In genomic region chr16:70608516-70608915, GRCh38 we compare ENCODE assay signal across 18 cellular contexts. TPM values are rescaled to one million over a fixed set of nuclear protein-coding genes. Genes with fewer than 3 reads are reported as not detected.
DNase-seq lines count a peak whose midpoint lies in the region; ATAC-seq, FAIRE-seq and TF ChIP-seq lines count a peak whose summit lies in the region.
"Had no signal": no experiment of that assay in that cellular context is flagged by ENCODE, and none has a peak within 500 bp of the region (broad histone marks: within the 10 kb centered on the region; RNA-seq: fewer than 3 reads in every experiment).

No MANE protein-coding gene starts in this region.

- no peaks in the 10 kb centered on the region for H3K36me3 Mint-ChIP-seq in MCF 10A (ENCODE audit: insufficient read depth, unreplicated experiment)

- ATAC-seq in pancreas = peak; percentile 53 to 76 (median 63)
- no peak for ATAC-seq in HG03139 (IDR thresholded peaks at IDR 0.05; ENCODE audit: unreplicated experiment)
- ATAC-seq in HG03196 (IDR thresholded peaks at IDR 0.05; ENCODE audit: unreplicated experiment) = no peak
- ATAC-seq in heart right ventricle = no peak
- ATAC-seq: Right ventricle myocardium inferior had no signal

- CTCF ChIA-PET in MCF 10A (lab: Yijun Ruan, JAX) = interaction anchor here (0.8 kb wide), 1 partner anchor 45 kb away, joined by 5 read pairs; no protein-coding TSS in a partner anchor

- H3K36me3 ChIP-seq in esophagus squamous epithelium (no peaks in the 10 kb centered on the region), pancreas (no peaks in the 10 kb centered on the region), heart right ventricle (no peaks in the 10 kb centered on the region)

- POLR2A ChIA-PET in MCF 10A (lab: Yijun Ruan, JAX) = no interaction called here

- no peaks in the 10 kb centered on the region for H3K27me3 Mint-ChIP-seq in MCF 10A (ENCODE audit: insufficient read depth, unreplicated experiment)

- H3K27ac ChIP-seq in esophagus squamous epithelium = peak overlapping the region in 3 of 4 donors; percentile 53 to 77 (median 59)
- H3K27ac ChIP-seq in pancreas = no peak overlapping the region
- no peak overlapping the region for H3K27ac ChIP-seq in heart right ventricle
- H3K27ac ChIP-seq: C4-2B, HL-60 had no signal

- no peak for TF ChIP-seq POLR2A in esophagus squamous epithelium (IDR thresholded peaks at IDR 0.05)

- WGBS in esophagus squamous epithelium, 2 donors = 44 to 70% methylated on average over 4 to 5 of the region's 7 CpGs
- WGBS in pancreas, 2 donors = 75 to 82% methylated on average over 7 of the region's 7 CpGs
- WGBS in heart right ventricle, 2 donors = 95 to 96% methylated on average over 7 of the region's 7 CpGs

- H3K4me3 Mint-ChIP-seq in MCF 10A (ENCODE audit: unreplicated experiment) = no peak overlapping the region

- H3K9me3 Mint-ChIP-seq in MCF 10A (ENCODE audit: unreplicated experiment) = no peaks in the 10 kb centered on the region

- no peak for FAIRE-seq in pancreas (lab: Jason Lieb, UNC)
- FAIRE-seq: H54 had no signal

- DNase-seq in HPDE6-E6E7 (ENCODE audit: extremely low spot score) (peak; percentile 96), MCF 10A (ENCODE audit: unreplicated experiment) (peak; percentile 38), esophagus squamous epithelium (lab: John Stamatoyannopoulos, UW) (no peak), pancreas (peak in 1 of 6 donors; percentile 33), heart right ventricle (no peak), NCI-H1694 (lab: John Stamatoyannopoulos, UW) (no peak)
- DNase-seq: DMS153, NCI-H2029, NCI-H2171 treated with DMSO at 0.1 percent for 48 hours, NCI-H446 treated with DMSO at 0.1 percent for 48 hours, OCI-M1 had no signal

- no TSS peak for BruUV-seq in MCF 10A (replicated peaks; lab: Mats Ljungman, UMichigan)

- TF ChIP-seq CTCF in MCF 10A (IDR thresholded peaks at IDR 0.05; ENCODE audit: unreplicated experiment) = no peak
- no peak for TF ChIP-seq CTCF in esophagus squamous epithelium (IDR thresholded peaks at IDR 0.05)
- TF ChIP-seq CTCF in pancreas (IDR thresholded peaks at IDR 0.05) = no peak
- TF ChIP-seq CTCF in heart right ventricle (IDR thresholded peaks at IDR 0.05) = no peak

- no peak overlapping the region for H3K4me3 ChIP-seq in esophagus squamous epithelium
- no peak overlapping the region for H3K4me3 ChIP-seq in pancreas
- no peak overlapping the region for H3K4me3 ChIP-seq in heart right ventricle

- H3K27me3 ChIP-seq in esophagus squamous epithelium (no peaks in the 10 kb centered on the region), pancreas (no peaks in the 10 kb centered on the region), heart right ventricle (no peaks in the 10 kb centered on the region)

- H3K27ac Mint-ChIP-seq in MCF 10A (ENCODE audit: low read depth, unreplicated experiment) = no peak overlapping the region

- H3K4me1 ChIP-seq in esophagus squamous epithelium (peaks cover 0 to 28% (median 2%) of the 10 kb centered on the region in 3 donors), pancreas (no peaks in the 10 kb centered on the region), heart right ventricle (peaks cover 0 to 14% (median 6%) of the 10 kb centered on the region in 9 donors)

- no peaks in the 10 kb centered on the region for H3K4me1 Mint-ChIP-seq in MCF 10A (ENCODE audit: insufficient read depth, unreplicated experiment)

- H3K9me3 ChIP-seq in esophagus squamous epithelium (no peaks in the 10 kb centered on the region), pancreas (no peaks in the 10 kb centered on the region), heart right ventricle (no peaks in the 10 kb centered on the region)

- intact Hi-C loops in MCF 10A (cut with micrococcal nuclease) = no loop called here
- intact Hi-C loops in esophagus squamous epithelium (cut with DNase I) = no loop called here
- intact Hi-C loops in pancreas (cut with DNase I) = no loop called here
- intact Hi-C loops in heart right ventricle (cut with DNase I) = no loop called here

RNA-seq across cellular contexts. Expression of gene IL34, which starts 37.8 kb away (rescaled TPM):
- total RNA-seq in MCF 10A (2022) (not detected in 2 replicates), esophagus squamous epithelium (10 to 100 TPM in 2 of 4 donors, 1 to 10 TPM in 2; 3.2 to 26.6 (median 9.1) TPM), pancreas (1 to 10 TPM in 4 of 6 donors, under 1 TPM in 2; 0.51 to 3.9 (median 1.2) TPM), heart right ventricle (1 to 10 TPM in 8 of 10 donors, under 1 TPM in 2; 0.37 to 4.4 (median 2.1) TPM)
- polyA plus RNA-seq in pancreas (1 to 10 TPM; 2.6 to 2.7 TPM), heart right ventricle (1 to 10 TPM in 1 of 2 donors, under 1 TPM in 1; 0.72 to 2.7 TPM)
- total RNA-seq: A673 had no signal

Comparison
In these comparisons a context has a peak if more than half of its experiments do, and no peak if none do; other contexts are left out.
1. DNase-seq: peak in HPDE6-E6E7 (single experiment) and MCF 10A (single experiment); none in esophagus squamous epithelium (single experiment), heart right ventricle (0 of 2) and NCI-H1694 (single experiment).
2. H3K27ac ChIP-seq: peak in esophagus squamous epithelium (3 of 4); none in pancreas (0 of 4) and heart right ventricle (0 of 10).
3. ATAC-seq: peak in pancreas (4 of 4); none in HG03139 (single experiment), HG03196 (single experiment) and heart right ventricle (0 of 8).